10 cellular contexts compared by ENCODE assay signal in the genomic region with DNA sequence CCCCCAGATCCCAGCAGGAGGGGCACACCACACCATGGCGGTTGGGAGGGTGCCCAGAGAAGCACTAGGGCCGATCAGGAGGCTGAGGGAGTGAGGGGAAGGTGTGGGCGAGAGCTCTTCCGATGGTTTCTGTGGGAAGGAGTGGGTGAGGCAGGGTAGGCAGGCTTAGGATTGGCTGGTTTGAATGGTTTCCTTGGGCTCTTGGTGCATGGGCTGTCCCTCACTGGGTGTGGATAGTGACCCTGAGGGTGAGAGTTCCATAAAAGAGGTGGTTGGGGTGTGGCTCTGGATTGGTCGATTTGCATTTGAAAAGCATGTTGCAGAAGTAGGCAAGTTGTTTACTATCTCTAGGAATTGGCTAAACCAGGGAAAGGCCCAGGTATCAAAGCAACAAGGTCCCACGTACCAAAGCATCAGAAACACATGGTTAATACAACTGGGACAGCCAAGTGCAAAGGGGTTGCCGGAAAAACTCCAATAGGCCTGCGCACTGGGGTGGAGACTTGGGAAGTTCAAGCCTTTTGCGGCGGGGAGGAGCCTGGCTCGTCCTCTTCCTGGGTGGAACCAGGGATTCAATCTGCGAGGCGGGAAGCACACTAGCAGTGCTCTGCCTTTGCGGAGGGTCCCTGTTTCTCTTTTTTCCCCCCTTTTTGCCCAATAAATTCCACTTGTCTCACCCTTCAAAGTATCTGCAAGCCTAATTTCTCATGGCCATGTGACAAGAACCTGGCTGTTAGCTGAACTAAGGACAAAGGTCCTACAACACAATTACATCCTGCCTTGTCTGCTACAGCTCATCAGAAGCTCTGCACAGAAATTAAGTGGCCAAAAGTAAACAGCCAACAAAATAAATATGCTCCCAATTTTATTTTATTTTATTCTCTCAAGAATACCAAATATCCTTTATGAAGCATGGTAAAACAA. TPM values are rescaled to one million over a fixed set of nuclear protein-coding genes. Genes with fewer than 3 reads are reported as not detected.
DNase-seq lines count a peak whose midpoint lies in the region; ATAC-seq and TF ChIP-seq lines count a peak whose summit lies in the region.
"Had no signal": no experiment of that assay in that cellular context is flagged by ENCODE, and none has a peak within 500 bp of the region (broad histone marks: within the 10 kb centered on the region; RNA-seq: fewer than 3 reads in every experiment).

No MANE protein-coding gene starts in this region.

- H3K36me3 Mint-ChIP-seq in activated T-cell treated with anti-CD3 and anti-CD28 coated beads, Interleukin-2, amount 50 U/mL, for 72 hours (ENCODE audit: insufficient read depth in 2 of 2), result peaks cover 0 to 1% of the 10 kb centered on the region in 2 donors

- no peak for TF ChIP-seq POLR2A in thyroid gland (IDR thresholded peaks at IDR 0.05)

- H3K9me3 Mint-ChIP-seq in activated T-cell treated with anti-CD3 and anti-CD28 coated beads, Interleukin-2, amount 50 U/mL, for 72 hours, result peaks cover 0 to 3% of the 10 kb centered on the region in 2 donors

- DNase-seq in activated T-cell treated with anti-CD3 and anti-CD28 coated beads, Interleukin-2, amount 50 U/mL, for 72 hours, result no peak
- DNase-seq in activated T-cell treated with anti-CD3 and anti-CD28 coated beads, Interleukin-2, amount 50 U/mL, for 1 hour, result no peak
- DNase-seq in colonic mucosa, result no peak
- DNase-seq in mucosa of descending colon, result no peak
- DNase-seq in thyroid gland, result no peak
- DNase-seq in DMS 273 treated with DMSO at 0.1 percent for 48 hours (lab: John Stamatoyannopoulos, UW), result no peak
- no peak for DNase-seq in stimulated activated CD4-positive, alpha-beta T cell treated with anti-CD3 and anti-CD28 coated beads, Interleukin-4, amount 100 ng/mL, for 1 hour
- DNase-seq in GM13976 (ENCODE audit: low spot score), result no peak
- DNase-seq: activated CD8-positive, alpha-beta memory T cell treated with anti-CD3 and anti-CD28 coated beads, Interleukin-2, amount 50 U/mL, for 48 hours; NCI-H1417 treated with DMSO at 0.1 percent for 48 hours had no signal

- no peak overlapping the region for H3K9ac ChIP-seq in colonic mucosa (ENCODE audit: low read depth in 2 of 2, low read length in 2 of 2)

- H3K9me3 ChIP-seq in colonic mucosa (no peaks in the 10 kb centered on the region), mucosa of descending colon (no peaks in the 10 kb centered on the region), thyroid gland (no peaks in the 10 kb centered on the region)

- no peak overlapping the region for H3K4me3 ChIP-seq in colonic mucosa
- no peak overlapping the region for H3K4me3 ChIP-seq in mucosa of descending colon
- H3K4me3 ChIP-seq in thyroid gland (replicated peaks in 1 of 3), result no peak overlapping the region

- in situ Hi-C loops in GM13976 (cut with MboI; ENCODE audit: low sequenced_read_pairs, unreplicated experiment), result no loop called here

- intact Hi-C loops in colonic mucosa (cut with DNase I), result no loop called here
- intact Hi-C loops in mucosa of descending colon (cut with DNase I, micrococcal nuclease), result no loop called here
- intact Hi-C loops in thyroid gland (cut with DNase I), result no loop called here

- H3K4me1 ChIP-seq in colonic mucosa (no peaks in the 10 kb centered on the region), mucosa of descending colon (ENCODE audit: low read depth) (no peaks in the 10 kb centered on the region), thyroid gland (peaks cover 27 to 38% of the 10 kb centered on the region in 2 donors)

- H3K27ac ChIP-seq in colonic mucosa (peak overlapping the region; percentile 63), thyroid gland (peak overlapping the region in 2 of 3 donors; percentile 57 to 59)

- peak overlapping the region; percentile 29 for H3K27ac Mint-ChIP-seq in activated T-cell treated with anti-CD3 and anti-CD28 coated beads, Interleukin-2, amount 50 U/mL, for 72 hours

- H3K27me3 Mint-ChIP-seq in activated T-cell treated with anti-CD3 and anti-CD28 coated beads, Interleukin-2, amount 50 U/mL, for 72 hours (ENCODE audit: low read depth), result no peaks in the 10 kb centered on the region

- peak overlapping the region; percentile 32 to 55 for H3K4me3 Mint-ChIP-seq in activated T-cell treated with anti-CD3 and anti-CD28 coated beads, Interleukin-2, amount 50 U/mL, for 72 hours

- H3K4me1 Mint-ChIP-seq in activated T-cell treated with anti-CD3 and anti-CD28 coated beads, Interleukin-2, amount 50 U/mL, for 72 hours (ENCODE audit: low read depth), result peaks cover 33% of the 10 kb centered on the region

- TF ChIP-seq CTCF in colonic mucosa (IDR thresholded peaks at IDR 0.05) (no peak), mucosa of descending colon (IDR thresholded peaks at IDR 0.05) (no peak), thyroid gland (IDR thresholded peaks at IDR 0.05) (no peak), GM13976 (IDR thresholded peaks at IDR 0.05; ENCODE audit: borderline replicate concordance, control extremely low read depth, extremely low read depth, insufficient read depth, missing control alignments) (no peak)

- ATAC-seq in activated T-cell treated with anti-CD3 and anti-CD28 coated beads, Interleukin-2, amount 50 U/mL, for 72 hours (replicated peaks in 1 of 2), result peak in 1 of 2 donors; percentile 49
- peak; percentile 44 for ATAC-seq in mucosa of descending colon

- 83 to 88% methylated on average over 14 of the region's 14 CpGs for WGBS in thyroid gland, 2 donors

- no peaks in the 10 kb centered on the region for H3K36me3 ChIP-seq in colonic mucosa
- no peaks in the 10 kb centered on the region for H3K36me3 ChIP-seq in mucosa of descending colon (ENCODE audit: low read depth)
- no peaks in the 10 kb centered on the region for H3K36me3 ChIP-seq in thyroid gland

- H3K27me3 ChIP-seq in colonic mucosa (no peaks in the 10 kb centered on the region), thyroid gland (no peaks in the 10 kb centered on the region)

RNA-seq across cellular contexts. Expression of a gene that starts 43.2 kb away (rescaled TPM):
- total RNA-seq in activated T-cell treated with anti-CD3 and anti-CD28 coated beads, Interleukin-2, amount 50 U/mL, for 72 hours, result 10 to 100 TPM in 1 of 2 donors, 1 to 10 TPM in 1; 8.2 to 11.0 TPM
- total RNA-seq in colonic mucosa (100 to 1,000 TPM in 1 of 2 donors, 10 to 100 TPM in 1; 50.1 to 152 TPM), mucosa of descending colon (10 to 100 TPM; 17.9 to 40.3 (median 39.8) TPM), thyroid gland (1 to 10 TPM; 2.7 to 6.1 (median 3.6) TPM)
